ENCODE assay signal across 2 cellular contexts in genomic region chr10:70221030-70221429, GRCh38.
TF ChIP-seq lines count a peak whose summit lies in the region.

No MANE protein-coding gene starts in this region.

TF ChIP-seq in GM12878, 131 proteins besides CTCF, POLR2A, EP300 and RAD21:
- TF ChIP-seq IKZF1 (conservative IDR thresholded peaks at IDR 0.05) (peak; percentile 26; the same call in 1 of the 2 replicates), SPI1 (IDR thresholded peaks at IDR 0.05; ENCODE audit: borderline replicate concordance, insufficient read depth, low read depth, low read length) (peak; percentile 70; the same call in 1 of the 2 replicates), ETV6 (conservative IDR thresholded peaks at IDR 0.05 in 1 of 2, IDR thresholded peaks at IDR 0.05 in 1 of 2; ENCODE audit: borderline replicate concordance in 1 of 2, low read depth in 1 of 2) (no peak), MEF2B (IDR thresholded peaks at IDR 0.05; ENCODE audit: partially characterized antibody, poor library complexity, severe bottlenecking) (peak; percentile 41), IKZF2 (IDR thresholded peaks at IDR 0.05) (peak in 1 of 2 experiments; percentile 12; a peak in 1 of 4 replicates)
TF ChIP-seq in GM12878: peak in this region for 4.

TF ChIP-seq in GM23338, 12 proteins besides CTCF, POLR2A, EP300 and RAD21:
- TF ChIP-seq REST (IDR thresholded peaks at IDR 0.05; ENCODE audit: unreplicated experiment) (no peak), EZH2 (IDR thresholded peaks at IDR 0.05; ENCODE audit: low read depth, unreplicated experiment) (no peak), ETS1 (IDR thresholded peaks at IDR 0.05) (no peak), CREB1 (CRISPR knock-in tag; IDR thresholded peaks at IDR 0.05; ENCODE audit: low read depth) (no peak), POLR2AphosphoS5 (IDR thresholded peaks at IDR 0.05; ENCODE audit: low read depth) (no peak), ZNF462 (CRISPR knock-in tag; IDR thresholded peaks at IDR 0.05) (no peak), STAT1 (IDR thresholded peaks at IDR 0.05; ENCODE audit: unreplicated experiment) (no peak), ZNF331 (CRISPR knock-in tag; IDR thresholded peaks at IDR 0.05; ENCODE audit: low read depth) (no peak)
